Comparison of ENCODE assay signal across 15 cellular contexts in the genomic region with DNA sequence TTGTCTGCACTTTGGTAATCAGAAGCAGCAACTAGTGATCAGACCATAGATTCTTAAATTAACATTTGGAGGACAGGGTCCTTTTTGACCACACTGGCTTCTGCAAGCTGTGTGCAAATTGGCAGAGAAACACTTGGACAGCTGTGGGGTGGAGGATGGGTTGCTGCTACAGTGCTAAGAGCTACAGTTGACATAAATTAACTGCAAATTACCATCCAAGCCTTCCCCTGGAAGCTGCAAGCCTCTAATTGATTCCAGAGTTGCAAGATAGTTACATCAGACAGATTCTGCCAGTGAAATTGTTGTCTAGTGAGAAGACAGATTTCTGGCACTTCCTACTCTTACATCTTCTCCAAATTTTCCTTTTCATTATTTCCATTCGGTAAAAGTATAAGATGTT.
DNase-seq lines count a peak whose midpoint lies in the region; ATAC-seq and TF ChIP-seq lines count a peak whose summit lies in the region.
"Had no signal": no experiment of that assay in that cellular context is flagged by ENCODE, and none has a peak within 500 bp of the region (broad histone marks: within the 10 kb centered on the region; RNA-seq: fewer than 3 reads in every experiment).

No MANE protein-coding gene starts in this region.

- H3K9me3 Mint-ChIP-seq in activated CD4-positive, alpha-beta memory T cell treated with anti-CD3 and anti-CD28 coated beads for 36 hours, result peaks cover 13% of the 10 kb centered on the region
- H3K9me3 Mint-ChIP-seq: activated T-helper 1 cell treated with anti-CD3 and anti-CD28 coated beads, Interleukin-12 subunit alpha, Interleukin-12 subunit beta, Interleukin-2, Interleukin-4 antibody, amounts not matched to agents 30 ng/mL and 10 ng/mL and 1 ng/mL, durations not matched to agents 14 hours and 24 hours and 36 hours had no signal

- ATAC-seq in GM18519 (IDR thresholded peaks at IDR 0.05; ENCODE audit: low FRiP score, unreplicated experiment) (no peak), GM21381 (IDR thresholded peaks at IDR 0.05; ENCODE audit: unreplicated experiment) (no peak)
- ATAC-seq: A549 had no signal

- DNase-seq in A673 (ENCODE audit: low spot score) (peak; percentile 74), NCI-H1105 (lab: John Stamatoyannopoulos, UW) (peak; percentile 61), NCI-H510A (lab: John Stamatoyannopoulos, UW) (peak; percentile 26), dedifferentiated amniotic fluid mesenchymal stem cell (ENCODE audit: extremely low spot score) (peak; percentile 62), GM20000 (ENCODE audit: low spot score) (no peak)
- DNase-seq in activated CD4-positive, alpha-beta memory T cell treated with anti-CD3 and anti-CD28 coated beads for 36 hours, result no peak
- DNase-seq: activated CD4-positive, alpha-beta T cell treated with anti-CD3 and anti-CD28 coated beads for 48 hours; NCI-H1048; Peyer's patch; T-helper 2 cell; thyroid gland had no signal

- H3K4me3 ChIP-seq in A673 (ENCODE audit: low read depth, low read length, poor library complexity, severe bottlenecking), result no peak overlapping the region
- H3K4me3 ChIP-seq: A549, Peyer's patch, thyroid gland had no signal

- H3K27me3 ChIP-seq in A673 (replicated peaks; ENCODE audit: insufficient read depth, low read depth, low read length, poor library complexity), result no peaks in the 10 kb centered on the region
- H3K27me3 ChIP-seq: Peyer's patch, thyroid gland had no signal

- no peaks in the 10 kb centered on the region for H3K9me3 ChIP-seq in A673 (ENCODE audit: low read depth, low read length, poor library complexity, severe bottlenecking)
- H3K9me3 ChIP-seq: Peyer's patch, thyroid gland had no signal

- no peak overlapping the region for H3K27ac Mint-ChIP-seq in activated CD4-positive, alpha-beta memory T cell treated with anti-CD3 and anti-CD28 coated beads for 36 hours
- H3K27ac Mint-ChIP-seq: activated T-helper 1 cell treated with anti-CD3 and anti-CD28 coated beads, Interleukin-12 subunit alpha, Interleukin-12 subunit beta, Interleukin-2, Interleukin-4 antibody, amounts not matched to agents 30 ng/mL and 10 ng/mL and 1 ng/mL, durations not matched to agents 14 hours and 24 hours and 36 hours had no signal

- H3K4me3 Mint-ChIP-seq in activated CD4-positive, alpha-beta memory T cell treated with anti-CD3 and anti-CD28 coated beads for 36 hours, result no peak overlapping the region
- H3K4me3 Mint-ChIP-seq: activated T-helper 1 cell treated with anti-CD3 and anti-CD28 coated beads, Interleukin-12 subunit alpha, Interleukin-12 subunit beta, Interleukin-2, Interleukin-4 antibody, amounts not matched to agents 30 ng/mL and 10 ng/mL and 1 ng/mL, durations not matched to agents 14 hours and 24 hours and 36 hours had no signal

- intact Hi-C loops in A673 (cut with micrococcal nuclease; ENCODE audit: unreplicated experiment), result no loop called here
- intact Hi-C loops in activated CD4-positive, alpha-beta memory T cell treated with anti-CD3 and anti-CD28 coated beads for 36 hours (cut with micrococcal nuclease), result no loop called here

- CTCF ChIA-PET in A673 (lab: Charles Lee), result no interaction called here
- CTCF ChIA-PET in activated CD4-positive, alpha-beta memory T cell treated with anti-CD3 and anti-CD28 coated beads for 36 hours (lab: Charles Lee), result no interaction called here

- peaks cover 21% of the 10 kb centered on the region for H3K4me1 ChIP-seq in A673 (ENCODE audit: insufficient read depth, low read length, poor library complexity, severe bottlenecking)
- H3K4me1 ChIP-seq: A549, Peyer's patch, thyroid gland had no signal

- TF ChIP-seq CTCF in A673 (conservative IDR thresholded peaks at IDR 0.05; ENCODE audit: low read depth, low read length) (no peak), GM20000 (IDR thresholded peaks at IDR 0.05; ENCODE audit: extremely low read depth, missing control alignments) (no peak)

- H3K27ac ChIP-seq in A673 (ENCODE audit: low read depth, low read length, poor library complexity, severe bottlenecking), result peak overlapping the region; percentile 93
- H3K27ac ChIP-seq: A549, Peyer's patch, thyroid gland had no signal

- no peaks in the 10 kb centered on the region for H3K4me1 Mint-ChIP-seq in activated CD4-positive, alpha-beta memory T cell treated with anti-CD3 and anti-CD28 coated beads for 36 hours (ENCODE audit: low read depth)

- no TSS peak for BruUV-seq in A673 (replicated peaks; lab: Mats Ljungman, UMichigan)

- H3K36me3 ChIP-seq in A673 (ENCODE audit: insufficient read depth, low read length, poor library complexity, severe bottlenecking), result no peaks in the 10 kb centered on the region
- H3K36me3 ChIP-seq: Peyer's patch, thyroid gland had no signal

- H3K27me3 Mint-ChIP-seq in activated CD4-positive, alpha-beta memory T cell treated with anti-CD3 and anti-CD28 coated beads for 36 hours, result peaks cover 13% of the 10 kb centered on the region

- H3K36me3 Mint-ChIP-seq in activated CD4-positive, alpha-beta memory T cell treated with anti-CD3 and anti-CD28 coated beads for 36 hours, result peaks cover 2% of the 10 kb centered on the region

- POLR2A ChIA-PET in A673 (lab: Charles Lee; ENCODE audit: low non-redundant PET), result no interaction called here
- POLR2A ChIA-PET in activated CD4-positive, alpha-beta memory T cell treated with anti-CD3 and anti-CD28 coated beads for 36 hours (lab: Charles Lee), result no interaction called here

Comparison
In these comparisons a context has a peak if more than half of its experiments do, and no peak if none do; other contexts are left out.
1. DNase-seq: peak in A673 (single experiment), NCI-H1105 (single experiment), NCI-H510A (single experiment) and dedifferentiated amniotic fluid mesenchymal stem cell (single experiment); none in GM20000 (single experiment) and activated CD4-positive, alpha-beta memory T cell treated with anti-CD3 and anti-CD28 coated beads for 36 hours (single experiment).